In the genomic region with DNA sequence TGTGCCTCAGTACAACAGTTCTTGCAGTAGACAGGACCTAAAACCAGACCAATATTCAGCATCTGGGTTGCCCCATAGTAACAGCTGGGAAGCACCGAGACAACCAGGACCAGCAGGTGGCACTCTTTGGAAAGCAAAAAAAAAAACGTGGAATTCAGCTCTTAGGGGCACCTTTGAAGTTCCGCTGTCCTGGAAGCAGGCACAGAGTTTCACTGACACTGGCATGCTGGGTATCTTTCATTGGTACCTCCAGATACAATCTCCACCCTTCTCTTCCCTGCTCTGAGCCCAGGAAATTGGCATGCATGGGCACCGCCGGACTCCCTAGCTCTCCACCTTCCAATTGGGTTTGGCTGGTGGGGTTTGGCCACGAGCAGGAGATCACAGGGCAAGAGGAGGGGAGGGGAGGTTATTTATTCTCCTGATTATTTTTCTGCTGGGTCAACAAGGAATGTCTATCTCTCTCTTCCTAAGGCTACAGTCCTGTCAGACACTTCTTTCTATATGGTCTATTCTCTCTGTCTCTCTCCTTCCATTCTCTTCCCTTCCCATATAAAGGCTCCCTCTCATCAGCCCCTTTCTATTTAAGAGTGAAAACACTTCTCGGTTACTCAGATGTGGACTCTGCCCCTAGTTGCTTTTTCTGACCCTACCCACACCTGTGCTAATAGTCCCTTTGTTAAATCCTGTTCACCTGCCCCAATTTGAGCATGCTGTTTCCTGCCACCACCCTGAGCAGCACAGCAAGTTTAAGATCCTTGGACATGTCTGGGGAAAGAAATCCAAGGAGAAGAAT, we compare ENCODE assay signal across 8 cellular contexts. TPM values are rescaled to one million over a fixed set of nuclear protein-coding genes. Genes with fewer than 3 reads are reported as not detected.
DNase-seq lines count a peak whose midpoint lies in the region; ATAC-seq and TF ChIP-seq lines count a peak whose summit lies in the region.

No MANE protein-coding gene starts in this region.

- intact Hi-C loops in OCI-LY7 (cut with micrococcal nuclease; ENCODE audit: unreplicated experiment) = loop anchor here (2.0 to 5.0 kb wide), 4 partner anchors 28 to 300 kb away; a partner anchor contains a TSS
- intact Hi-C loops in prostate gland (cut with DNase I) = loop anchor here (5.0 to 10.0 kb wide), 2 partner anchors 194 to 296 kb away; a partner anchor contains a TSS

- POLR2A ChIA-PET in OCI-LY7 (lab: Charles Lee) = interaction anchor here (0.6 to 1.3 kb wide), 5 partner anchors 68 to 300 kb away, joined by 3 to 6 read pairs (median 3); a partner anchor contains a TSS

- H3K27me3 ChIP-seq in HL-60 (ENCODE audit: insufficient read depth, poor library complexity, severe bottlenecking) (no peaks in the 10 kb centered on the region), prostate gland (replicated peaks; ENCODE audit: insufficient read depth) (no peaks in the 10 kb centered on the region)

- H3K27ac ChIP-seq in HL-60 (replicated peaks) (no peak overlapping the region), OCI-LY7 (ENCODE audit: low read depth, low read length, poor library complexity, severe bottlenecking) (no peak overlapping the region), prostate gland (no peak overlapping the region)

- H4K20me1 ChIP-seq in OCI-LY7 (ENCODE audit: insufficient read depth, low read length) = no peaks in the 10 kb centered on the region

- H2AFZ ChIP-seq in OCI-LY7 (ENCODE audit: low read length) = peak overlapping the region; percentile 41; the same call in 1 of the 2 replicates

- WGBS in prostate gland = 17% methylated on average over 7 of the region's 7 CpGs

- H3K4me2 ChIP-seq in OCI-LY7 (ENCODE audit: low read length) = peak overlapping the region; percentile 46

- CTCF ChIA-PET in OCI-LY7 (lab: Charles Lee; ENCODE audit: unreplicated experiment) = interaction anchor here (0.6 to 1.0 kb wide), 5 partner anchors 23 to 1756 kb away, joined by 3 to 4 read pairs (median 3); no protein-coding TSS in a partner anchor

- TF ChIP-seq POLR2A in prostate gland (IDR thresholded peaks at IDR 0.05) = no peak

- H3K79me2 ChIP-seq in OCI-LY7 (ENCODE audit: insufficient read depth, low read depth, low read length) = no peaks in the 10 kb centered on the region

- no TSS peak for BruUV-seq in OCI-LY7 (replicated peaks; lab: Mats Ljungman, UMichigan)

- H3K4me1 ChIP-seq in OCI-LY7 (ENCODE audit: insufficient read depth, low read length, poor library complexity, severe bottlenecking) = peaks cover 22% of the 10 kb centered on the region
- no peaks in the 10 kb centered on the region for H3K4me1 ChIP-seq in prostate gland (replicated peaks)

- H3K4me3 ChIP-seq in HL-60 (replicated peaks; ENCODE audit: insufficient read depth, low read length) (no peak overlapping the region), OCI-LY7 (ENCODE audit: low read depth, low read length, poor library complexity, severe bottlenecking) (no peak overlapping the region), prostate gland (no peak overlapping the region)

- TF ChIP-seq CTCF in HL-60 (IDR thresholded peaks at IDR 0.05; ENCODE audit: insufficient read depth, low read length) (peak; percentile 24), OCI-LY7 (conservative IDR thresholded peaks at IDR 0.05; ENCODE audit: low read length) (peak; percentile 91), prostate gland (IDR thresholded peaks at IDR 0.05) (peak in 3 of 4 experiments; percentile 34 to 58 (median 47))

- DNase-seq in DMS53 (lab: John Stamatoyannopoulos, UW) (peak; percentile 81), HL-60 (ENCODE audit: low read depth in 1 of 2, low spot score in 1 of 2) (peak; percentile 40 to 46), OCI-LY7 (ENCODE audit: low spot score) (peak; percentile 67), glomerular visceral epithelial cell (ENCODE audit: extremely low spot score) (peak; percentile 63), prostate gland (ENCODE audit: low spot score) (no peak)
- DNase-seq in activated effector memory CD4-positive, alpha-beta T cell treated with anti-CD3 and anti-CD28 coated beads, Interleukin-2, amount 50 U/mL, for 16 hours = peak; percentile 75

- H3K9me2 ChIP-seq in OCI-LY7 (ENCODE audit: insufficient read depth, low read length) = no peaks in the 10 kb centered on the region

- H3K36me3 ChIP-seq in OCI-LY7 (ENCODE audit: insufficient read depth, low read length) = no peaks in the 10 kb centered on the region
- no peaks in the 10 kb centered on the region for H3K36me3 ChIP-seq in prostate gland

- ATAC-seq in GM18870 (IDR thresholded peaks at IDR 0.05; ENCODE audit: unreplicated experiment) (no peak), HG02870 (IDR thresholded peaks at IDR 0.05; ENCODE audit: unreplicated experiment) (no peak)

- no peaks in the 10 kb centered on the region for H3K9me3 ChIP-seq in OCI-LY7 (ENCODE audit: low read length)
- no peaks in the 10 kb centered on the region for H3K9me3 ChIP-seq in prostate gland

RNA-seq across cellular contexts. Expression of a gene that starts 1.9 kb away (rescaled TPM):
- 3.1 and 3.7 TPM in 2 replicates for total RNA-seq in OCI-LY7 (2014; rRNA removed; shearing (Covaris generic))
- total RNA-seq in OCI-LY7 (2022) (8.2 and 8.7 TPM in 2 replicates), prostate gland (10 to 100 TPM in 1 of 2 donors, 1 to 10 TPM in 1; 8.4 to 11.1 TPM)

Comparison
In these comparisons a context has a peak if more than half of its experiments do, and no peak if none do; other contexts are left out.
1. CTCF ChIP-seq: peak in every context shown above with its lines; median percentile 91 in OCI-LY7; 47 in prostate gland; 24 in HL-60.